In the genomic region with DNA sequence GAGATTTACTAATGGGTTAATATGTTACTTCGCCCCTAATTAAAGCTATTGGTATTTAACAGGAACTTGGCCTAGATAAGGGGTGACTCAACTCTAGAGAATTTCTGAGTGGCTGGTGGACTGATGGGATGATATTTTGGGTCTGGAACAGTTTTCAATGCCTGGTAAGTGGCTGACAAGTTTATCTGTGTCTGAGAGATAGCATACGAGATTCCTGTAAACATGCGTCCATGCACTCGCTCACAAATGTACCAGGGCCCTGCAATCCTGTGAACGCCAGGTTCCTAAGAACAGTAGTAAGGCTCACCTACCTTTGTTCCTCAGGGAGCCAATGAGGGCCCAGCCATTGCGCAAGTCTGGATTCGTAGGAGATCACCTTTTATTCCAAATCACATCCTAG, we compare ENCODE assay signal across 18 cellular contexts.
DNase-seq lines count a peak whose midpoint lies in the region; ATAC-seq, FAIRE-seq and TF ChIP-seq lines count a peak whose summit lies in the region.
"Had no signal": no experiment of that assay in that cellular context is flagged by ENCODE, and none has a peak within 500 bp of the region (broad histone marks: within the 10 kb centered on the region; RNA-seq: fewer than 3 reads in every experiment).

No MANE protein-coding gene starts in this region.

- POLR2A ChIA-PET in PC-9 (lab: Charles Lee; ENCODE audit: unreplicated experiment): interaction anchor here (0.6 kb wide), 1 partner anchor 392 kb away, joined by 3 read pairs; no protein-coding TSS in a partner anchor

- H3K4me2 ChIP-seq in PC-9: no peak overlapping the region
- H3K4me2 ChIP-seq: BLaER1 had no signal

- H3K9me3 ChIP-seq in PC-9 (ENCODE audit: insufficient read depth, low read depth): no peaks in the 10 kb centered on the region
- H3K9me3 ChIP-seq: BLaER1, prostate gland, suprapubic skin had no signal

- CTCF ChIA-PET in PC-9 (lab: Charles Lee): no interaction called here

- in situ Hi-C loops in ACHN (cut with HindIII; ENCODE audit: low pct_ligation_motif_present, low pct_unique_long_range_greater_than_20kb, low sequenced_read_pairs): no loop called here

- no peaks in the 10 kb centered on the region for H3F3A ChIP-seq in PC-9 (ENCODE audit: insufficient read depth, low read depth)

- BruUV-seq in PC-9 (replicated peaks; lab: Mats Ljungman, UMichigan): no TSS peak

- no peaks in the 10 kb centered on the region for H3K36me3 ChIP-seq in bronchial epithelial cell (ENCODE audit: control insufficient read depth, insufficient read depth, low read length)
- no peaks in the 10 kb centered on the region for H3K36me3 ChIP-seq in PC-9 (ENCODE audit: low read depth)
- H3K36me3 ChIP-seq: BLaER1, prostate gland, suprapubic skin had no signal

- no peaks in the 10 kb centered on the region for H3K79me2 ChIP-seq in PC-9 (ENCODE audit: low read depth)

- DNase-seq in HK-2 (ENCODE audit: unreplicated experiment) (peak; percentile 1), bronchial epithelial cell (ENCODE audit: low read depth) (peak; percentile 35), left ventricle myocardium superior (peak; percentile 37), renal cortical epithelial cell (ENCODE audit: low read depth) (peak; percentile 92), PC-9 (no peak), ACHN (no peak)
- DNase-seq in activated CD4-positive, alpha-beta T cell treated with anti-CD3 and anti-CD28 coated beads for 1 hour: no peak
- DNase-seq: activated CD4-positive, alpha-beta T cell treated with anti-CD3 and anti-CD28 coated beads for 4 hours; effector CD8-positive, alpha-beta T cell; GDM1; NCI-H1417; NCI-H2171 had no signal

- ATAC-seq in left ventricle myocardium superior (peak; percentile 97), HG02970 (IDR thresholded peaks at IDR 0.05; ENCODE audit: low FRiP score, unreplicated experiment) (no peak)
- ATAC-seq: GM12878; natural killer cell treated with Interleukin-12 subunit alpha and Interleukin-12 subunit beta and Interleukin-15 and Interleukin-18, amount 100 ng/mL, for 72 hours had no signal

- no peaks in the 10 kb centered on the region for H3K4me1 ChIP-seq in PC-9 (replicated peaks; ENCODE audit: insufficient read depth)
- H3K4me1 ChIP-seq: BLaER1, prostate gland, suprapubic skin had no signal

- intact Hi-C loops in left ventricle myocardium superior (cut with micrococcal nuclease): no loop called here
- intact Hi-C loops in PC-9 (cut with micrococcal nuclease; ENCODE audit: unreplicated experiment): no loop called here

- H3K9me2 ChIP-seq in PC-9 (ENCODE audit: insufficient read depth): no peaks in the 10 kb centered on the region

- no peaks in the 10 kb centered on the region for H4K20me1 ChIP-seq in PC-9 (ENCODE audit: insufficient read depth)
- H4K20me1 ChIP-seq: BLaER1 had no signal

- H3K27me3 ChIP-seq in bronchial epithelial cell (ENCODE audit: control insufficient read depth, insufficient read depth, low read length): no peaks in the 10 kb centered on the region
- no peaks in the 10 kb centered on the region for H3K27me3 ChIP-seq in PC-9 (ENCODE audit: insufficient read depth, low read depth)
- H3K27me3 ChIP-seq: BLaER1, suprapubic skin had no signal

- no peak for TF ChIP-seq CTCF in bronchial epithelial cell (IDR thresholded peaks at IDR 0.05; ENCODE audit: insufficient read depth, low read length, severe bottlenecking)
- no peak for TF ChIP-seq CTCF in PC-9 (conservative IDR thresholded peaks at IDR 0.05)

- FAIRE-seq in bronchial epithelial cell (lab: Jason Lieb, UNC): no peak
- FAIRE-seq: GM12878 had no signal

- H3K4me3 ChIP-seq in bronchial epithelial cell (ENCODE audit: low read depth, low read length): no peak overlapping the region
- H3K4me3 ChIP-seq in PC-9: no peak overlapping the region
- H3K4me3 ChIP-seq: BLaER1, GM12878, prostate gland, suprapubic skin had no signal

- H2AFZ ChIP-seq in PC-9: no peak overlapping the region

- H3K27ac ChIP-seq in PC-9: no peak overlapping the region
- H3K27ac ChIP-seq: BLaER1, prostate gland, suprapubic skin had no signal

Comparison
In these comparisons a context has a peak if more than half of its experiments do, and no peak if none do; other contexts are left out.
1. DNase-seq: peak in HK-2 (single experiment), bronchial epithelial cell (single experiment), left ventricle myocardium superior (single experiment) and renal cortical epithelial cell (single experiment); none in activated CD4-positive, alpha-beta T cell treated with anti-CD3 and anti-CD28 coated beads for 1 hour (single experiment), PC-9 (0 of 2) and ACHN (single experiment).